In the genomic region with DNA sequence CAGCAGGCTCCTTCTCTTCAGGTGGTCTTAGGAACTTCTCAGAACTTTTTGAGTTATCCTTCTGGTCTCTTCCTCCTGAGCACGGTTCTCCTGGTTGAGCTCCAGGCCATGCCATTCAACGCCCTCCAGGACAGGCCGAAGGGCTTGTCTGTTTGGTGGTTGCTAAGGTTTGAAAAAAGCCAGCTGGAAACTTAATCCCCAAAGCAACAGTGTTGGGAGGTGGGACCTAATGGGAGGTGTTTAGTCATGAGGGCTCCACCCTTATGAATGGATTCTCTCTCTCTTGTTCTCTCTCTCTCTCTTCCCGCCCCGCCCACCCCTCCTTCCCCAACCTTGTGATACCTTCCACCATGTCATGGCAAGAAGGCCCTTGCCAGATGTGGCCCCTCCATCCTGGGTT, we compare ENCODE assay signal across 14 cellular contexts. TPM values are rescaled to one million over a fixed set of nuclear protein-coding genes. Genes with fewer than 3 reads are reported as not detected.
A peak's percentile ranks its signal among the peaks of the same experiment; 100 is the strongest.
DNase-seq lines count a peak whose midpoint lies in the region; ATAC-seq and TF ChIP-seq lines count a peak whose summit lies in the region.
"Had no signal": no experiment of that assay in that cellular context is flagged by ENCODE, and none has a peak within 500 bp of the region (broad histone marks: within the 10 kb centered on the region; RNA-seq: fewer than 3 reads in every experiment).

No MANE protein-coding gene starts in this region.

- H3K23ac ChIP-seq in IMR-90 (ENCODE audit: low read depth, low read length) (no peak overlapping the region), mesenchymal stem cell (ENCODE audit: low read length in 2 of 2) (no peak overlapping the region)

- no peak overlapping the region for H3K18ac ChIP-seq in IMR-90 (ENCODE audit: low read depth, low read length)
- no peak overlapping the region for H3K18ac ChIP-seq in mesenchymal stem cell (ENCODE audit: low read depth in 1 of 2, low read length in 2 of 2)

- H4K5ac ChIP-seq in IMR-90 (ENCODE audit: low read depth, low read length), result no peak overlapping the region

- peak overlapping the region; percentile 27; the same call in 1 of the 2 replicates for H2AK5ac ChIP-seq in IMR-90 (ENCODE audit: low read depth, low read length)
- H2AK5ac ChIP-seq in mesenchymal stem cell (ENCODE audit: low read length, severe bottlenecking), result no peak overlapping the region

- H4K91ac ChIP-seq in IMR-90 (ENCODE audit: insufficient read depth, low read depth, low read length) (no peak overlapping the region), mesenchymal stem cell (ENCODE audit: low read length) (no peak overlapping the region)

- intact Hi-C loops in CD14-positive monocyte (cut with micrococcal nuclease), result loop anchor here in 1 of 2 donors (2.0 kb wide), 2 partner anchors 34 to 72 kb away; no protein-coding TSS in a partner anchor
- intact Hi-C loops in IMR-90 (cut with micrococcal nuclease), result no loop called here
- intact Hi-C loops in thyroid gland (cut with DNase I), result no loop called here

- H2BK15ac ChIP-seq in IMR-90 (ENCODE audit: low read depth, low read length) (no peak overlapping the region), mesenchymal stem cell (ENCODE audit: low read depth, poor library complexity, severe bottlenecking) (no peak overlapping the region)

- no peak overlapping the region for H2BK20ac ChIP-seq in IMR-90 (ENCODE audit: low read depth, low read length)

- ATAC-seq in IMR-90 (ENCODE audit: low read depth) (peak; percentile 13; the same call in 1 of the 2 replicates), esophagus mucosa (peak; percentile 62)

- H3K4me2 ChIP-seq in IMR-90 (ENCODE audit: low read depth, low read length), result no peak overlapping the region
- H3K4me2 ChIP-seq in mesenchymal stem cell (ENCODE audit: low read length, poor library complexity, severe bottlenecking), result no peak overlapping the region

- H3K9ac ChIP-seq in IMR-90 (ENCODE audit: low read depth, low read length), result no peak overlapping the region
- peak overlapping the region; percentile 47 for H3K9ac ChIP-seq in mesenchymal stem cell (ENCODE audit: low read length)

- 0 out of 2 replicates have a peak, but pooled peaks cover 2% of the 10 kb centered on the region for H3K36me3 ChIP-seq in IMR-90 (ENCODE audit: control insufficient read depth, insufficient read depth, low read length)
- peaks cover 5 to 11% of the 10 kb centered on the region in 2 experiments for H3K36me3 ChIP-seq in mesenchymal stem cell (ENCODE audit: control insufficient read depth in 1 of 2, insufficient read depth in 2 of 2, low read depth in 1 of 2, low read length in 2 of 2)
- no peaks in the 10 kb centered on the region for H3K36me3 ChIP-seq in thyroid gland

- no TSS peak for BruUV-seq in IMR-90 (replicated peaks; lab: Mats Ljungman, UMichigan)

- H2AK9ac ChIP-seq in IMR-90 (replicated peaks; ENCODE audit: low read depth, low read length, poor library complexity), result no peak overlapping the region

- no peaks in the 10 kb centered on the region for H4K20me1 ChIP-seq in IMR-90 (ENCODE audit: insufficient read depth, low read length)

- in situ Hi-C loops in IMR-90 (cut with MboI; ENCODE audit: low sequenced_read_pairs), result no loop called here
- in situ Hi-C loops in KBM-7 (cut with MboI; ENCODE audit: low pct_unique_long_range_greater_than_20kb, low sequenced_read_pairs), result no loop called here

- H3K27me3 Mint-ChIP-seq in CD14-positive monocyte (ENCODE audit: low read depth in 3 of 3), result peaks cover 0 to 2% (median 2%) of the 10 kb centered on the region in 3 donors
- H3K27me3 Mint-ChIP-seq: stimulated activated naive CD8-positive, alpha-beta T cell treated with anti-CD3 and anti-CD28 coated beads, Interleukin-15, Interleukin-2, amounts not matched to agents 100 ng/mL and 50 ng/mL, for 24 hours had no signal

- H2BK12ac ChIP-seq in mesenchymal stem cell (ENCODE audit: low read length in 2 of 2), result no peak overlapping the region

- dilution Hi-C loops in IMR-90 (cut with HindIII; ENCODE audit: low sequenced_read_pairs, unreplicated experiment), result no loop called here

- CTCF ChIA-PET in IMR-90 (lab: Yijun Ruan, JAX), result interaction anchor here (0.6 to 3.0 kb wide), 9 partner anchors 13 to 158 kb away, joined by 3 to 25 read pairs (median 4); no protein-coding TSS in a partner anchor

- H4K8ac ChIP-seq in IMR-90 (ENCODE audit: low read depth in 2 of 2, low read length in 2 of 2) (no peak overlapping the region), mesenchymal stem cell (ENCODE audit: low read length) (no peak overlapping the region)

- peaks cover 33 to 53% of the 10 kb centered on the region in 2 donors for H3K36me3 Mint-ChIP-seq in CD14-positive monocyte
- H3K36me3 Mint-ChIP-seq: activated naive CD4-positive, alpha-beta T cell treated with anti-CD3 and anti-CD28 coated beads, Interleukin-2, amount 50 U/mL, for 72 hours; CD4-positive, CD25-positive, alpha-beta regulatory T cell; WTC11 had no signal

- H2BK5ac ChIP-seq in IMR-90 (ENCODE audit: low read depth, low read length, poor library complexity, severe bottlenecking) (no peak overlapping the region), mesenchymal stem cell (ENCODE audit: low read depth, low read length, poor library complexity, severe bottlenecking) (no peak overlapping the region)

- DNase-seq in CD14-positive monocyte (ENCODE audit: low spot score), result no peak
- DNase-seq in IMR-90, result no peak
- peak; percentile 66 for DNase-seq in mesenchymal stem cell
- no peak for DNase-seq in KBM-7
- no peak for DNase-seq in occipital lobe (lab: John Stamatoyannopoulos, UW)
- DNase-seq in thyroid gland, result no peak
- no peak for DNase-seq in middle frontal gyrus (ENCODE audit: extremely low spot score, low spot score)
- DNase-seq: NCI-H524 treated with DMSO at 0.1 percent for 48 hours had no signal

- H2BK120ac ChIP-seq in IMR-90 (ENCODE audit: low read depth, low read length) (no peak overlapping the region), mesenchymal stem cell (ENCODE audit: low read depth, low read length) (no peak overlapping the region)

- no peak overlapping the region for H3K14ac ChIP-seq in IMR-90 (replicated peaks; ENCODE audit: low read depth, low read length)
- H3K14ac ChIP-seq in mesenchymal stem cell (ENCODE audit: low read length in 2 of 2), result no peak overlapping the region

- no peak overlapping the region for H3K56ac ChIP-seq in IMR-90 (ENCODE audit: extremely low read depth, insufficient read depth, low read length)

- peaks cover 0 to 3% (median 0%) of the 10 kb centered on the region in 7 donors for H3K9me3 Mint-ChIP-seq in CD14-positive monocyte
- H3K9me3 Mint-ChIP-seq: activated naive CD4-positive, alpha-beta T cell treated with anti-CD3 and anti-CD28 coated beads, Interleukin-2, amount 50 U/mL, for 72 hours; CD4-positive, CD25-positive, alpha-beta regulatory T cell; stimulated activated naive CD8-positive, alpha-beta T cell treated with anti-CD3 and anti-CD28 coated beads, Interleukin-15, Interleukin-2, amounts not matched to agents 100 ng/mL and 50 ng/mL, for 24 hours; WTC11 had no signal

- no peaks in the 10 kb centered on the region for H3K9me3 ChIP-seq in IMR-90 (ENCODE audit: control insufficient read depth, insufficient read depth, low read length)
- no peaks in the 10 kb centered on the region for H3K9me3 ChIP-seq in mesenchymal stem cell (ENCODE audit: control insufficient read depth, low read length)
- no peaks in the 10 kb centered on the region for H3K9me3 ChIP-seq in thyroid gland
- H3K9me3 ChIP-seq: SJCRH30 had no signal

- H3K9me1 ChIP-seq in IMR-90 (ENCODE audit: insufficient read depth, low read length), result peaks cover 7% of the 10 kb centered on the region; the same call in 1 of the 2 replicates

- H3K27ac ChIP-seq in IMR-90 (ENCODE audit: insufficient read depth, low read length) (no peak overlapping the region), mesenchymal stem cell (ENCODE audit: low read length, poor library complexity, severe bottlenecking) (no peak overlapping the region), thyroid gland (no peak overlapping the region)
- H3K27ac ChIP-seq: SJCRH30 had no signal

- no peak for TF ChIP-seq RAD21 in IMR-90 (IDR thresholded peaks at IDR 0.05; ENCODE audit: low read length)

- TF ChIP-seq POLR2A in IMR-90 (IDR thresholded peaks at IDR 0.05; ENCODE audit: low read depth, low read length) (no peak), thyroid gland (IDR thresholded peaks at IDR 0.05) (no peak)

- H3K4ac ChIP-seq in IMR-90 (ENCODE audit: low read depth, low read length), result no peak overlapping the region; the same call in 1 of the 2 replicates
- no peak overlapping the region for H3K4ac ChIP-seq in mesenchymal stem cell (ENCODE audit: low read depth in 1 of 2, low read length in 2 of 2)

- H3K27ac Mint-ChIP-seq in CD14-positive monocyte, result peak overlapping the region; percentile 98 to 99 (median 99)
- H3K27ac Mint-ChIP-seq: CD4-positive, CD25-positive, alpha-beta regulatory T cell; WTC11 had no signal

- H3K27me3 ChIP-seq in IMR-90 (ENCODE audit: control insufficient read depth, insufficient read depth, low read length), result no peaks in the 10 kb centered on the region
- no peaks in the 10 kb centered on the region for H3K27me3 ChIP-seq in mesenchymal stem cell (ENCODE audit: control insufficient read depth in 1 of 2, insufficient read depth in 1 of 2, low read length in 2 of 2)
- H3K27me3 ChIP-seq in thyroid gland, result no peaks in the 10 kb centered on the region
- H3K27me3 ChIP-seq: SJCRH30 had no signal

- no CpG with 5 or more reads among the region's 5 CpGs for WGBS in IMR-90 (ENCODE audit: extremely low coverage in 2 of 2, insufficient read length in 1 of 2), 2 experiments
- 78% methylated on average over 5 of the region's 5 CpGs for WGBS in mesenchymal stem cell
- 96 to 97% methylated on average over 5 of the region's 5 CpGs for WGBS in thyroid gland, 2 donors

- no peak overlapping the region for H2AFZ ChIP-seq in IMR-90 (replicated peaks; ENCODE audit: low read length, poor library complexity)
- H2AFZ ChIP-seq in mesenchymal stem cell (ENCODE audit: low read depth, low read length), result no peak overlapping the region

- H3K4me1 Mint-ChIP-seq in CD14-positive monocyte, result peaks cover 69% of the 10 kb centered on the region
- H3K4me1 Mint-ChIP-seq: CD4-positive, CD25-positive, alpha-beta regulatory T cell; WTC11 had no signal

- H3K4me3 ChIP-seq in IMR-90 (ENCODE audit: insufficient read depth, low read depth, low read length) (no peak overlapping the region), mesenchymal stem cell (ENCODE audit: insufficient read depth in 1 of 2, low read depth in 1 of 2, low read length in 2 of 2) (no peak overlapping the region), thyroid gland (replicated peaks in 1 of 3) (no peak overlapping the region)
- H3K4me3 ChIP-seq: SJCRH30 had no signal

- POLR2A ChIA-PET in IMR-90 (lab: Charles Lee; ENCODE audit: unreplicated experiment), result interaction anchor here (1.0 kb wide), 1 partner anchor 11 kb away, joined by 6 read pairs; no protein-coding TSS in a partner anchor

- H3K4me3 Mint-ChIP-seq in CD14-positive monocyte, result peak overlapping the region; percentile 78 to 95
- H3K4me3 Mint-ChIP-seq: CD4-positive, CD25-positive, alpha-beta regulatory T cell; stimulated activated naive CD8-positive, alpha-beta T cell treated with anti-CD3 and anti-CD28 coated beads, Interleukin-15, Interleukin-2, amounts not matched to agents 100 ng/mL and 50 ng/mL, for 24 hours; WTC11 had no signal

- H3K79me1 ChIP-seq in IMR-90 (ENCODE audit: low read depth in 1 of 2, low read length in 2 of 2), result no peaks in the 10 kb centered on the region; a peak in 1 of 4 replicates
- H3K79me1 ChIP-seq in mesenchymal stem cell (replicated peaks; ENCODE audit: low read length, poor library complexity, severe bottlenecking), result no peaks in the 10 kb centered on the region

- H3K4me1 ChIP-seq in IMR-90 (ENCODE audit: control insufficient read depth, insufficient read depth, low read length), result peaks cover 1% of the 10 kb centered on the region; the same call in 1 of the 2 replicates
- peaks cover 3% of the 10 kb centered on the region for H3K4me1 ChIP-seq in mesenchymal stem cell (ENCODE audit: control insufficient read depth, insufficient read depth, low read depth, low read length)
- peaks cover 0 to 4% of the 10 kb centered on the region in 2 donors for H3K4me1 ChIP-seq in thyroid gland
- H3K4me1 ChIP-seq: SJCRH30 had no signal

- no peak for TF ChIP-seq CTCF in CD14-positive monocyte (IDR thresholded peaks at IDR 0.05)
- TF ChIP-seq CTCF in IMR-90 (conservative IDR thresholded peaks at IDR 0.05; ENCODE audit: low read depth, low read length), result no peak
- no peak for TF ChIP-seq CTCF in thyroid gland (IDR thresholded peaks at IDR 0.05)

RNA-seq across cellular contexts. Expression of a gene that starts 0.9 kb away (rescaled TPM):
- polyA plus RNA-seq in CD14-positive monocyte (1 to 10 TPM; 1.5 to 3.2 TPM), IMR-90 (2012; rRNA removed) (0.37 and 0.46 TPM in 2 replicates)
- total RNA-seq in IMR-90 (2012; rRNA removed) (0.83 and 0.90 TPM in 2 replicates), esophagus mucosa (0.28 TPM), occipital lobe (0.16 TPM), thyroid gland (1 to 10 TPM in 2 of 4 donors, under 1 TPM in 2; 0.33 to 2.6 (median 1.5) TPM)
- polyA plus RNA-seq in IMR-90 (2012; cell fraction: cytosol; rRNA removed), result 0.22 and 0.25 TPM in 2 replicates
- 0.92 and 1.2 TPM in 2 replicates for polyA plus RNA-seq in IMR-90 (2012; cell fraction: nucleus; rRNA removed; ENCODE audit: low replicate concordance)
- 0.19 TPM for polyA plus RNA-seq in mesenchymal stem cell (2013, experiment 1 of 2)
- polyA plus RNA-seq in mesenchymal stem cell (2013, experiment 2 of 2), result 0.23 TPM
- polyA plus RNA-seq: CD4-positive, CD25-positive, alpha-beta regulatory T cell had no signal
